18 cellular contexts compared by ENCODE assay signal in genomic region chr9:129701054-129701453, GRCh38. TPM values are rescaled to one million over a fixed set of nuclear protein-coding genes. Genes with fewer than 3 reads are reported as not detected.
"Had no signal": no experiment of that assay in that cellular context is flagged by ENCODE, and none has a peak within 500 bp of the region (broad histone marks: within the 10 kb centered on the region; RNA-seq: fewer than 3 reads in every experiment).

No MANE protein-coding gene starts in this region.

- H3K9me3 ChIP-seq: esophagus muscularis mucosa, neutrophil, sigmoid colon, thyroid gland had no signal

- ATAC-seq: naive thymus-derived CD4-positive, alpha-beta T cell had no signal

- FAIRE-seq: urothelium cell line had no signal

- H3K36me3 ChIP-seq: esophagus muscularis mucosa, neutrophil, sigmoid colon, thyroid gland had no signal

- H3K4me3 ChIP-seq: esophagus muscularis mucosa, sigmoid colon, skin epidermis, thyroid gland had no signal

- H3K27ac ChIP-seq: epithelial cell of prostate, neutrophil, thyroid gland had no signal

- DNase-seq: effector memory CD4-positive, alpha-beta T cell; foreskin fibroblast; naive thymus-derived CD4-positive, alpha-beta T cell; nephron progenitor cell; posterior cingulate gyrus; sigmoid colon; stimulated activated CD4-positive, alpha-beta T cell treated with anti-CD3 and anti-CD28 coated beads, Interleukin-12 subunit alpha, Interleukin-12 subunit beta, amount 100 ng/mL, for 4 hours; stimulated activated naive CD4-positive, alpha-beta T cell treated with Interleukin-2 at 50 U/mL for 16 hours; thyroid gland had no signal

- H3K4me3 Mint-ChIP-seq: naive thymus-derived CD4-positive, alpha-beta T cell; nephron progenitor cell; type B pancreatic cell had no signal

- H3K36me3 Mint-ChIP-seq: naive thymus-derived CD4-positive, alpha-beta T cell; type B pancreatic cell had no signal

- H3K27ac Mint-ChIP-seq: naive thymus-derived CD4-positive, alpha-beta T cell; nephron progenitor cell; type B pancreatic cell had no signal

- H3K9me3 Mint-ChIP-seq: nephron progenitor cell, type B pancreatic cell had no signal

RNA-seq across cellular contexts. Expression of gene PRRX2, which starts 35.6 kb away (rescaled TPM):
- total RNA-seq: kidney epithelial cell, mononuclear cell, pulmonary artery endothelial cell had no signal
- polyA plus RNA-seq: naive thymus-derived CD4-positive, alpha-beta T cell had no signal

RNA-seq across cellular contexts. Expression of gene PTGES, which starts 51.8 kb away (rescaled TPM):
- total RNA-seq: pulmonary artery endothelial cell had no signal
- polyA plus RNA-seq: naive thymus-derived CD4-positive, alpha-beta T cell had no signal
